2 cellular contexts compared by ENCODE assay signal in the genomic region with DNA sequence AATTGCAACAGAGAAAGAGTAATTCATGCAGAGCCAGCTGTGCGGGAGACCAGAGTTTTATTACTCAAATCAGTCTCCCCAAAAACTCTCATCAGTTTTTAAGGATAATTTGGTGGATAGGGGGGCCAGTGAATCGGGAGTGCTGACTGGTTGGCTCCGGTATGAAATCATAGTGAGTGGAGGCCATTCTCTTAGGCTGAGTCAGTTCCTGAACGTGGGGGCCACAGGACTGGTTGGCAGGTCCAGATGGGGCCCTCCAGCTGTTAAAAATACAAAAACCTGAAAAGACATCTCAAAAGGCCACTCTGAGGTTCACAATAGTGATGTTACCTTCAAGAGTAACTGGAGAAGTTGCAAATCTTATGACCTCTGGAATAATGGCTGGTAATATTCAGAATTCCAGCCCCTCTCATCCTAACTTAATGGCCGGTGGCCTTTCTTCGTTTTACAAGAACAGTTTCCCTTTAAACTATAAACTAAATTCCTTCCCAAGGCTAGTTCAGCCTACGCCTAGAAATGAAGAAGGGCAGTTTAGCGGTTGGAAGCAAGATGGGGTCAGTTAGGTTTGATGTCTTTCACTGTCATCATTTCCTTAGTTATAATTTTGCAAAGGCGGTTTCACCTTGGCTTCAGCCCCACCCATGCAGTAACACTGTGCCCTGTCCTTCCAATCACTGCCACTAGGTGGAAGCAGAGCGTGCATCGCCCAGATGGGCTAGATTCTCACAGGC.
TF ChIP-seq lines count a peak whose summit lies in the region.

No MANE protein-coding gene starts in this region.

TF ChIP-seq in A549, 52 proteins besides CTCF, POLR2A, EP300 and RAD21:
- TF ChIP-seq CBX2 (IDR thresholded peaks at IDR 0.05; ENCODE audit: borderline replicate concordance, low read depth) = no peak
- TF ChIP-seq MYC (IDR thresholded peaks at IDR 0.05; ENCODE audit: borderline replicate concordance, low read length) = no peak
- TF ChIP-seq CBX8 (IDR thresholded peaks at IDR 0.05) = no peak
- TF ChIP-seq SMC3 (IDR thresholded peaks at IDR 0.05) = peak; percentile 32; the same call in 1 of the 3 replicates

TF ChIP-seq in GM12878, 131 proteins besides CTCF, POLR2A, EP300 and RAD21:
- TF ChIP-seq SMC3 (IDR thresholded peaks at IDR 0.05; ENCODE audit: borderline replicate concordance, low read length) = peak; percentile 74
- no peak for TF ChIP-seq CBFB (IDR thresholded peaks at IDR 0.05; ENCODE audit: low read depth)
- no peak for TF ChIP-seq MTA2 (IDR thresholded peaks at IDR 0.05; ENCODE audit: low read depth)
- TF ChIP-seq YY1 (IDR thresholded peaks at IDR 0.05; ENCODE audit: low read depth, low read length) = peak; percentile 61; the same call in 1 of the 2 replicates
- 0 out of 3 replicates have a peak, but pooled peaks have one; percentile 12 for TF ChIP-seq POU2F2 (IDR thresholded peaks at IDR 0.05; ENCODE audit: borderline replicate concordance, low read depth, low read length)
- 0 out of 2 replicates have a peak, but pooled peaks have one; percentile 16 for TF ChIP-seq TCF12 (IDR thresholded peaks at IDR 0.05; ENCODE audit: low read depth, low read length)
- no peak for TF ChIP-seq JUND (IDR thresholded peaks at IDR 0.05; ENCODE audit: low read depth, low read length)
- TF ChIP-seq E4F1 (IDR thresholded peaks at IDR 0.05; ENCODE audit: borderline replicate concordance, partially characterized antibody) = no peak
- no peak for TF ChIP-seq ATF7 (IDR thresholded peaks at IDR 0.05; ENCODE audit: low read depth)
